In genomic region chr16:30557950-30558788, GRCh38 we compare ENCODE assay signal across 8 cellular contexts. TPM values are rescaled to one million over a fixed set of nuclear protein-coding genes. Genes with fewer than 3 reads are reported as not detected.
DNase-seq lines count a peak whose midpoint lies in the region; ATAC-seq, FAIRE-seq and TF ChIP-seq lines count a peak whose summit lies in the region.

Gene ZNF764, minus strand, starts transcription at chr16:30558374. Its CDS starts 192 bp downstream, at chr16:30558182.

- H3K9me3 ChIP-seq in smooth muscle cell (replicated peaks; ENCODE audit: low read depth): no peaks in the 10 kb centered on the region

- DNase-seq in AG08395 (ENCODE audit: low spot score) (peak; percentile 98), NCI-H2227 treated with DMSO at 0.1 percent for 48 hours (lab: John Stamatoyannopoulos, UW) (peak; percentile 97), bronchial epithelial cell (ENCODE audit: low read depth) (peak; percentile 93), iPS-NIHi7 (ENCODE audit: extremely low spot score) (peak; percentile 94), smooth muscle cell (lab: John Stamatoyannopoulos, UW; ENCODE audit: unreplicated experiment) (peak; percentile 80)

- peaks cover 5% of the 10 kb centered on the region for H3K36me3 ChIP-seq in bronchial epithelial cell (ENCODE audit: control insufficient read depth, insufficient read depth, low read length)
- no peaks in the 10 kb centered on the region for H3K36me3 ChIP-seq in smooth muscle cell (ENCODE audit: low read depth)

- 1% methylated on average over 73 of the region's 75 CpGs for WGBS in smooth muscle cell (ENCODE audit: low lambda C conversion rate)

- H3K9ac ChIP-seq in smooth muscle cell (ENCODE audit: low read depth): peak within 1 kb of the TSS; percentile 95

- peaks cover 5% of the 10 kb centered on the region for H3K4me1 ChIP-seq in smooth muscle cell (ENCODE audit: low read depth)

- H3K79me2 ChIP-seq in smooth muscle cell (ENCODE audit: low read depth): peaks cover 15% of the 10 kb centered on the region

- H4K20me1 ChIP-seq in smooth muscle cell (ENCODE audit: low read depth): no peaks in the 10 kb centered on the region

- H3K4me2 ChIP-seq in smooth muscle cell: peak within 1 kb of the TSS; percentile 87

- peak within 1 kb of the TSS; percentile 90 for H3K27ac ChIP-seq in smooth muscle cell (ENCODE audit: low read depth)

- peak within 1 kb of the TSS; percentile 83 for H3K4me3 ChIP-seq in WI38 (ENCODE audit: low read depth, low read length)
- peak within 1 kb of the TSS; percentile 82 for H3K4me3 ChIP-seq in bronchial epithelial cell (ENCODE audit: low read depth, low read length)
- H3K4me3 ChIP-seq in smooth muscle cell: peak within 1 kb of the TSS; percentile 79

- TF ChIP-seq CTCF in WI38 (IDR thresholded peaks at IDR 0.05; ENCODE audit: low read depth, low read length) (no peak), bronchial epithelial cell (IDR thresholded peaks at IDR 0.05; ENCODE audit: insufficient read depth, low read length, severe bottlenecking) (no peak), smooth muscle cell (IDR thresholded peaks at IDR 0.05; ENCODE audit: borderline replicate concordance, insufficient read depth, poor library complexity, severe bottlenecking) (no peak)

- peak within 1 kb of the TSS; percentile 85 for H2AFZ ChIP-seq in smooth muscle cell (ENCODE audit: low read depth)

- no peaks in the 10 kb centered on the region for H3K27me3 ChIP-seq in bronchial epithelial cell (ENCODE audit: control insufficient read depth, insufficient read depth, low read length)
- H3K27me3 ChIP-seq in smooth muscle cell (ENCODE audit: low read depth): no peaks in the 10 kb centered on the region

- no peak for FAIRE-seq in bronchial epithelial cell (lab: Jason Lieb, UNC)

- no peaks in the 10 kb centered on the region for H3F3A ChIP-seq in smooth muscle cell (ENCODE audit: low read depth)

- ATAC-seq in GM18873 (IDR thresholded peaks at IDR 0.05; ENCODE audit: low FRiP score, unreplicated experiment) (peak; percentile 70), HG03139 (IDR thresholded peaks at IDR 0.05; ENCODE audit: unreplicated experiment) (peak; percentile 71)

RNA-seq across cellular contexts. Expression of gene ZNF764, which starts in this region (rescaled TPM):
- 2.4 and 2.6 TPM in 2 replicates for total RNA-seq in bronchial epithelial cell
- total RNA-seq in smooth muscle cell: 1.6 and 5.0 TPM in 2 replicates
- 4.0 and 6.5 TPM in 2 replicates for polyA plus RNA-seq in smooth muscle cell

Comparison
In these comparisons a context has a peak if more than half of its experiments do, and no peak if none do; other contexts are left out.
1. Peak in every context shown above with its lines: DNase-seq, ATAC-seq, H3K4me3 ChIP-seq and H3K27ac ChIP-seq.